ENCODE assay signal across 9 cellular contexts in genomic region chr5:96752341-96753016, GRCh38. TPM values are rescaled to one million over a fixed set of nuclear protein-coding genes. Genes with fewer than 3 reads are reported as not detected.
A peak's percentile ranks its signal among the peaks of the same experiment; 100 is the strongest.
DNase-seq lines count a peak whose midpoint lies in the region; ATAC-seq and TF ChIP-seq lines count a peak whose summit lies in the region.
"Had no signal": no experiment of that assay in that cellular context is flagged by ENCODE, and none has a peak within 500 bp of the region (broad histone marks: within the 10 kb centered on the region; RNA-seq: fewer than 3 reads in every experiment).

No MANE protein-coding gene starts in this region.

- H3K27me3 ChIP-seq in sigmoid colon, result no peaks in the 10 kb centered on the region

- POLR2A ChIA-PET in activated CD8-positive, alpha-beta T cell treated with anti-CD3 and anti-CD28 coated beads, Interleukin-2, amount 10 ng/mL, durations not matched to agents 7 days and 5 days (lab: Charles Lee), result interaction anchor here (0.7 to 0.8 kb wide), 2 partner anchors 19 to 56 kb away, joined by 3 to 4 read pairs; partner anchors contain the start of gene ERAP1

- peaks cover 16 to 95% (median 69%) of the 10 kb centered on the region in 4 donors for H3K36me3 ChIP-seq in sigmoid colon

- no peak overlapping the region for H3K4me3 ChIP-seq in sigmoid colon
- H3K4me3 ChIP-seq: skin epidermis had no signal

- no peaks in the 10 kb centered on the region for H3K9me3 ChIP-seq in sigmoid colon

- no peaks in the 10 kb centered on the region for H3K27me3 Mint-ChIP-seq in activated CD8-positive, alpha-beta T cell treated with anti-CD3 and anti-CD28 coated beads, Interleukin-2, amount 10 ng/mL, durations not matched to agents 7 days and 5 days (ENCODE audit: low read depth)

- no peaks in the 10 kb centered on the region for H3K9me3 Mint-ChIP-seq in activated CD8-positive, alpha-beta T cell treated with anti-CD3 and anti-CD28 coated beads, Interleukin-2, amount 10 ng/mL, durations not matched to agents 7 days and 5 days (ENCODE audit: insufficient read depth)

- H3K27ac Mint-ChIP-seq in activated CD8-positive, alpha-beta T cell treated with anti-CD3 and anti-CD28 coated beads, Interleukin-2, amount 10 ng/mL, durations not matched to agents 7 days and 5 days, result no peak overlapping the region

- H3K4me1 ChIP-seq in sigmoid colon, result peaks cover 0 to 5% (median 4%) of the 10 kb centered on the region in 4 donors

- no peak for TF ChIP-seq EP300 in sigmoid colon (IDR thresholded peaks at IDR 0.05)

- H3K27ac ChIP-seq in C4-2B (no peak overlapping the region), sigmoid colon (peak overlapping the region in 2 of 4 donors; percentile 4 to 23)

- H3K4me1 Mint-ChIP-seq in activated CD8-positive, alpha-beta T cell treated with anti-CD3 and anti-CD28 coated beads, Interleukin-2, amount 10 ng/mL, durations not matched to agents 7 days and 5 days (ENCODE audit: low read depth), result no peaks in the 10 kb centered on the region

- no peak overlapping the region for H3K4me3 Mint-ChIP-seq in activated CD8-positive, alpha-beta T cell treated with anti-CD3 and anti-CD28 coated beads, Interleukin-2, amount 10 ng/mL, durations not matched to agents 7 days and 5 days

- H3K36me3 Mint-ChIP-seq in activated CD8-positive, alpha-beta T cell treated with anti-CD3 and anti-CD28 coated beads, Interleukin-2, amount 10 ng/mL, durations not matched to agents 7 days and 5 days (ENCODE audit: low read depth), result peaks cover 59% of the 10 kb centered on the region

- no peak for ATAC-seq in activated CD8-positive, alpha-beta T cell treated with anti-CD3 and anti-CD28 coated beads, Interleukin-2, amount 10 ng/mL, durations not matched to agents 7 days and 5 days
- no peak for ATAC-seq in GM18867 (IDR thresholded peaks at IDR 0.05; ENCODE audit: unreplicated experiment)
- no peak for ATAC-seq in HG03045 (IDR thresholded peaks at IDR 0.05; ENCODE audit: unreplicated experiment)

- intact Hi-C loops in sigmoid colon (cut with DNase I), result loop anchor here (2.0 to 10.0 kb wide), 4 partner anchors 55 to 410 kb away; partner anchors contain the start of genes ERAP1 and ERAP2

- TF ChIP-seq POLR2A in sigmoid colon (IDR thresholded peaks at IDR 0.05), result no peak

- peak; percentile 86 for TF ChIP-seq CTCF in C4-2B (conservative IDR thresholded peaks at IDR 0.05)
- peak; percentile 41; the same call in 1 of the 2 replicates for TF ChIP-seq CTCF in GM12874 (IDR thresholded peaks at IDR 0.05; ENCODE audit: insufficient read depth, low read depth, low read length)
- peak in 3 of 4 experiments; percentile 25 to 55 (median 37) for TF ChIP-seq CTCF in sigmoid colon (IDR thresholded peaks at IDR 0.05)

- DNase-seq in NCI-H2227 (lab: John Stamatoyannopoulos, UW; ENCODE audit: unreplicated experiment) (peak; percentile 83), globus pallidus (ENCODE audit: low spot score) (peak; percentile 74), sigmoid colon (no peak)
- DNase-seq in activated CD8-positive, alpha-beta T cell treated with anti-CD3 and anti-CD28 coated beads, Interleukin-2, amount 10 ng/mL, durations not matched to agents 7 days and 5 days, result peak; percentile 67

- CTCF ChIA-PET in activated CD8-positive, alpha-beta T cell treated with anti-CD3 and anti-CD28 coated beads, Interleukin-2, amount 10 ng/mL, durations not matched to agents 7 days and 5 days (lab: Charles Lee), result interaction anchor here (0.7 to 4.8 kb wide), 46 partner anchors 10 to 415 kb away, joined by 3 to 53 read pairs (median 4); partner anchors contain the start of genes ERAP2 and LIX1

RNA-seq across cellular contexts. Expression of gene ERAP1, which starts 55.3 kb away (rescaled TPM):
- total RNA-seq in activated CD8-positive, alpha-beta T cell treated with anti-CD3 and anti-CD28 coated beads, Interleukin-2, amount 10 ng/mL, durations not matched to agents 7 days and 5 days, result 100 to 1,000 TPM in 1 of 2 experiments, 10 to 100 TPM in 1; 98.4 to 105 TPM
- 10 to 100 TPM; 25.3 to 35.5 (median 30.0) TPM for total RNA-seq in sigmoid colon
- 10 to 100 TPM in 2 of 3 donors, 1 to 10 TPM in 1; 8.4 to 29.6 (median 10.6) TPM for polyA plus RNA-seq in sigmoid colon
